Comparison of ENCODE assay signal across 8 cellular contexts in the genomic region with DNA sequence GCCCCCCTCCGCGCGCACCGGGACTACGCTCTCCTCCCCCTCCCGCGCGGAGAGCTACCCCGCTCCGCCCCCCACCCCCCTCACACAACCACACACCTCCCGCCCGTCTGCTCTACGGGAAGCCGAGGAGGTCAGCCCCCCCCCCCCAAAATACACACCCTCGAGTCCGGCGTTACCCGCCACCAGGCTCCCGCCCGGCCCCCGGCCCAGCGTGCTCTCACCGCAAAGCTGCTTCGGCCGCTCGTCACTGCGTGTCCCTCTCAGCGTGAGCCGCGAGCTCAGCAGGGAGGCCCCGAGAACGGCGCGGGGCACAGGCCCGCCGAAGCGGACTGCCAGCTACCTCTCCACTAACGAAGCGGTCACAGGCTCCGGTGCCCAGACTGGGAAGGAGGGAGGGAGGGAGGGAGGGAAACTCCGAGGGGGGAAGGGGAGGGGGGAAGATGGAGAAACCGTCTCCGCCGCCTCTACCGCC. TPM values are rescaled to one million over a fixed set of nuclear protein-coding genes. Genes with fewer than 3 reads are reported as not detected.
DNase-seq lines count a peak whose midpoint lies in the region; ATAC-seq, FAIRE-seq and TF ChIP-seq lines count a peak whose summit lies in the region.

No MANE protein-coding gene starts in this region.

- peaks cover 43% of the 10 kb centered on the region for H4K20me1 ChIP-seq in DND-41 (ENCODE audit: insufficient read depth, low read length)

- ATAC-seq in DND-41 (ENCODE audit: insufficient read depth, low read depth) (no peak), pancreas (no peak)

- H3K9me3 ChIP-seq in DND-41 (ENCODE audit: insufficient read depth, low read length, severe bottlenecking) (no peaks in the 10 kb centered on the region), Peyer's patch (no peaks in the 10 kb centered on the region), esophagus muscularis mucosa (no peaks in the 10 kb centered on the region), pancreas (no peaks in the 10 kb centered on the region)

- H3K4me2 ChIP-seq in DND-41 (ENCODE audit: insufficient read depth, low read length) = peak overlapping the region; percentile 61; the same call in 1 of the 2 replicates

- no peak for FAIRE-seq in pancreas (lab: Jason Lieb, UNC)

- H3K27ac ChIP-seq in DND-41 (ENCODE audit: low read length) (peak overlapping the region; percentile 100), Peyer's patch (peak overlapping the region; percentile 97 to 100 (median 98)), esophagus muscularis mucosa (replicated peaks in 1 of 4) (peak overlapping the region; percentile 97 to 100 (median 100)), pancreas (peak overlapping the region; percentile 69 to 91 (median 76))

- H3K79me2 ChIP-seq in DND-41 (ENCODE audit: insufficient read depth, low read length) = peaks cover 62% of the 10 kb centered on the region

- H3K4me1 ChIP-seq in DND-41 (ENCODE audit: insufficient read depth, low read length) (peaks cover 31% of the 10 kb centered on the region), Peyer's patch (peaks cover 0 to 13% (median 5%) of the 10 kb centered on the region in 4 donors), esophagus muscularis mucosa (peaks cover 26 to 57% (median 51%) of the 10 kb centered on the region in 4 donors), pancreas (peaks cover 3 to 12% (median 10%) of the 10 kb centered on the region in 3 donors)

- TF ChIP-seq CTCF in DND-41 (IDR thresholded peaks at IDR 0.05; ENCODE audit: borderline replicate concordance, extremely low read depth, low read length, poor library complexity, severe bottlenecking) (no peak), Peyer's patch (IDR thresholded peaks at IDR 0.05) (no peak), esophagus muscularis mucosa (IDR thresholded peaks at IDR 0.05) (no peak), pancreas (IDR thresholded peaks at IDR 0.05) (no peak)

- no peaks in the 10 kb centered on the region for H3K27me3 ChIP-seq in DND-41 (ENCODE audit: insufficient read depth, low read length, poor library complexity)
- H3K27me3 ChIP-seq in Peyer's patch = no peaks in the 10 kb centered on the region
- H3K27me3 ChIP-seq in esophagus muscularis mucosa = no peaks in the 10 kb centered on the region
- H3K27me3 ChIP-seq in pancreas = no peaks in the 10 kb centered on the region

- peaks cover 16% of the 10 kb centered on the region for H3K36me3 ChIP-seq in DND-41 (ENCODE audit: insufficient read depth, low read length)
- H3K36me3 ChIP-seq in Peyer's patch = peaks cover 0 to 3% (median 0%) of the 10 kb centered on the region in 3 donors
- no peaks in the 10 kb centered on the region for H3K36me3 ChIP-seq in esophagus muscularis mucosa
- no peaks in the 10 kb centered on the region for H3K36me3 ChIP-seq in pancreas

- DNase-seq in DND-41 (no peak), Peyer's patch (no peak), esophagus muscularis mucosa (ENCODE audit: extremely low spot score) (no peak), pancreas (no peak), DMS153 treated with DMSO at 0.1 percent for 48 hours (lab: John Stamatoyannopoulos, UW; ENCODE audit: unreplicated experiment) (no peak), occipital lobe (lab: John Stamatoyannopoulos, UW) (no peak), HK-2 (ENCODE audit: unreplicated experiment) (no peak)
- no peak for DNase-seq in stimulated activated CD4-positive, alpha-beta T cell treated with anti-CD3 and anti-CD28 coated beads, Interleukin-4, amount 100 ng/mL, for 1 hour

- H3K9ac ChIP-seq in DND-41 (ENCODE audit: low read depth, low read length) = peak overlapping the region; percentile 93

- no peak for TF ChIP-seq EP300 in esophagus muscularis mucosa (IDR thresholded peaks at IDR 0.05)

- intact Hi-C loops in esophagus muscularis mucosa (cut with DNase I) = loop anchor here (5.0 kb wide), 1 partner anchor 126 kb away; a partner anchor contains a TSS
- intact Hi-C loops in pancreas (cut with DNase I) = no loop called here

- H2AFZ ChIP-seq in DND-41 (ENCODE audit: low read depth, low read length) = peak overlapping the region; percentile 81

- WGBS in esophagus muscularis mucosa = 0% methylated on average over 2 of the region's 45 CpGs
- 1% methylated on average over 18 to 45 of the region's 45 CpGs for WGBS in pancreas, 2 donors

- TF ChIP-seq POLR2A in Peyer's patch (IDR thresholded peaks at IDR 0.05) = no peak
- peak; percentile 12 for TF ChIP-seq POLR2A in esophagus muscularis mucosa (IDR thresholded peaks at IDR 0.05; ENCODE audit: low read depth)

- H3K4me3 ChIP-seq in DND-41 (ENCODE audit: low read depth in 1 of 2, low read length in 2 of 2) = peak overlapping the region; percentile 62 to 86; a peak in 3 of 4 replicates
- peak overlapping the region; percentile 88 to 96 (median 90) for H3K4me3 ChIP-seq in Peyer's patch
- peak overlapping the region; percentile 88 to 95 (median 89) for H3K4me3 ChIP-seq in esophagus muscularis mucosa
- H3K4me3 ChIP-seq in pancreas = peak overlapping the region; percentile 41 to 67 (median 56)

RNA-seq across cellular contexts. Expression of a gene that starts 0.3 kb away (rescaled TPM):
- total RNA-seq in Peyer's patch = 10 to 100 TPM; 31.5 to 53.6 (median 35.2) TPM
- 10 to 100 TPM; 31.1 to 53.1 (median 45.6) TPM for total RNA-seq in esophagus muscularis mucosa
- total RNA-seq in pancreas = 10 to 100 TPM; 19.6 to 33.4 (median 23.8) TPM
- 10 to 100 TPM in 1 of 2 donors, 1 to 10 TPM in 1; 6.8 to 12.6 TPM for polyA plus RNA-seq in pancreas
- 34.8 TPM for total RNA-seq in occipital lobe
